24 cellular contexts compared by ENCODE assay signal in the genomic region with DNA sequence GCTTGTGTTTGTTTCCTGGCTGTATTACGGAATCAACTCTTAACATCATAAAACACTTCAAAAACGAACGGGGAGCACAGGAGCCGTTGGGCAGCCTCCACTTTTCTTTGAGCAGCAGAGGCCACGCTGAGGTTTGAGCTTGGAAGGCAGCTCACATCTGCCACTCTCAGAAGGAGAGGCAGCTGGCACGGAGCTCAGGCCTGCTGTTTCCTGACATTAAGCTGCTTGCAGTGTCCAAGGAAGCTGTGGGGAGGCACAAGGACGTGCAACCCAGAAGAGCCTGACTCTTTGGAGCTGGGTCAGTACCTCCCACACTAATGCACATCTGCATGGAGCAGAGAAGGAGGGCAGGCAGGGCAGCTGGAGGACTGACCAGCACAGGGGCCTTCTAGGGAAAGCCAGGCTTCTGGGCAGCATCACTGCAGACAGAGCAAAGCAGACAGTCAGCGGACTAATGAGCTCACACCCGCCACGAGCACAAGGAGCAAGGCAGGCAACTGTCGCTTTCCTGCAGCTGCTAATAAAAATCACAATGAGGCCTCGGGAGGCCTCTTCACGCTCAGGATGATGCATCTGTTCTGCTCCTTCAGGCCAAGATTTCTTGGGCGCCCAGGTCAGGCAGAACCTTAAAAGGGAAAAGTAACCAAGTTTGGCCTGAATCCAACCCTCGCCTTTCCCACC.
DNase-seq lines count a peak whose midpoint lies in the region; ATAC-seq, FAIRE-seq and TF ChIP-seq lines count a peak whose summit lies in the region.
"Had no signal": no experiment of that assay in that cellular context is flagged by ENCODE, and none has a peak within 500 bp of the region (broad histone marks: within the 10 kb centered on the region; RNA-seq: fewer than 3 reads in every experiment).

No MANE protein-coding gene starts in this region.

- no peaks in the 10 kb centered on the region for H3K36me3 Mint-ChIP-seq in stimulated activated effector memory CD8-positive, alpha-beta T cell treated with anti-CD3 and anti-CD28 coated beads, Interleukin-12 subunit alpha, Interleukin-12 subunit beta, amount 100 ng/mL, for 72 hours
- H3K36me3 Mint-ChIP-seq: activated naive CD4-positive, alpha-beta T cell treated with anti-CD3 and anti-CD28 coated beads, Interleukin-2, amount 10 ng/mL, durations not matched to agents 7 days and 5 days; IgD-negative memory B cell had no signal

- no peak for TF ChIP-seq POLR2A in H1 (IDR thresholded peaks at IDR 0.05; ENCODE audit: control extremely low read depth in 1 of 2, low read depth in 2 of 2, low read length in 2 of 2)

- H3K36me3 ChIP-seq in H1 (ENCODE audit: control insufficient read depth in 2 of 4, insufficient read depth in 4 of 4, low read length in 3 of 4): no peaks in the 10 kb centered on the region
- H3K36me3 ChIP-seq: cardiac muscle cell, left lung, right lobe of liver, upper lobe of left lung had no signal

- no peaks in the 10 kb centered on the region for H3K4me1 Mint-ChIP-seq in stimulated activated effector memory CD8-positive, alpha-beta T cell treated with anti-CD3 and anti-CD28 coated beads, Interleukin-12 subunit alpha, Interleukin-12 subunit beta, amount 100 ng/mL, for 72 hours
- H3K4me1 Mint-ChIP-seq: activated naive CD4-positive, alpha-beta T cell treated with anti-CD3 and anti-CD28 coated beads, Interleukin-2, amount 10 ng/mL, durations not matched to agents 7 days and 5 days; IgD-negative memory B cell; naive thymus-derived CD8-positive, alpha-beta T cell had no signal

- DNase-seq in NCI-H2107 (lab: John Stamatoyannopoulos, UW): peak; percentile 48
- DNase-seq in NCI-H2107 treated with DMSO at 0.1 percent for 48 hours (lab: John Stamatoyannopoulos, UW; ENCODE audit: unreplicated experiment): no peak
- peak; percentile 5 for DNase-seq in NCI-H2171 (lab: John Stamatoyannopoulos, UW)
- DNase-seq in H1 (ENCODE audit: low read depth in 1 of 2, low spot score in 2 of 2): no peak
- DNase-seq in stimulated activated effector memory CD8-positive, alpha-beta T cell treated with anti-CD3 and anti-CD28 coated beads, Interleukin-12 subunit alpha, Interleukin-12 subunit beta, amount 100 ng/mL, for 72 hours (ENCODE audit: low spot score in 2 of 2): no peak
- DNase-seq in DMS153 treated with DMSO at 0.1 percent for 48 hours (lab: John Stamatoyannopoulos, UW; ENCODE audit: unreplicated experiment): no peak
- DNase-seq in stimulated activated naive CD4-positive, alpha-beta T cell (lab: John Stamatoyannopoulos, UW): no peak
- no peak for DNase-seq in KG1 (lab: John Stamatoyannopoulos, UW)
- DNase-seq: activated naive CD4-positive, alpha-beta T cell treated with anti-CD3 and anti-CD28 coated beads, Interleukin-2, amount 10 ng/mL, durations not matched to agents 7 days and 5 days; activated T-cell treated with anti-CD3 and anti-CD28 coated beads, Interleukin-2, amount 50 U/mL, for 48 hours; COR-L47; left lung; naive thymus-derived CD8-positive, alpha-beta T cell; NCI-H1930; NCI-H774; right lobe of liver; stimulated activated CD4-positive, alpha-beta T cell treated with anti-CD3 and anti-CD28 coated beads, Interleukin-15, amount 100 ng/mL, for 24 hours; stimulated activated CD8-positive, alpha-beta memory T cell treated with anti-CD3 and anti-CD28 coated beads, Interleukin-4, amount 100 ng/mL, for 48 hours; SW 1271; upper lobe of left lung had no signal

- H3K4me3 Mint-ChIP-seq in stimulated activated effector memory CD8-positive, alpha-beta T cell treated with anti-CD3 and anti-CD28 coated beads, Interleukin-12 subunit alpha, Interleukin-12 subunit beta, amount 100 ng/mL, for 72 hours: no peak overlapping the region
- H3K4me3 Mint-ChIP-seq: activated naive CD4-positive, alpha-beta T cell treated with anti-CD3 and anti-CD28 coated beads, Interleukin-2, amount 10 ng/mL, durations not matched to agents 7 days and 5 days; IgD-negative memory B cell; naive thymus-derived CD8-positive, alpha-beta T cell had no signal

- H3K9me3 ChIP-seq in H1 (ENCODE audit: insufficient read depth in 2 of 2, low read depth in 1 of 2, low read length in 1 of 2): peaks cover 7 to 12% of the 10 kb centered on the region in 2 experiments
- H3K9me3 ChIP-seq: left lung, right lobe of liver, upper lobe of left lung had no signal

- peaks cover 0 to 5% (median 2%) of the 10 kb centered on the region in 4 experiments; a peak in 3 of 7 replicates for H3K4me1 ChIP-seq in H1 (replicated peaks in 1 of 4; ENCODE audit: control insufficient read depth in 3 of 4, insufficient read depth in 4 of 4, low read length in 3 of 4)
- H3K4me1 ChIP-seq: left lung, right lobe of liver, upper lobe of left lung had no signal

- no peak overlapping the region for H4K5ac ChIP-seq in H1 (ENCODE audit: insufficient read length, low read depth, low read length)

- no peak overlapping the region; a peak in 1 of 7 replicates for H3K9ac ChIP-seq in H1 (replicated peaks in 1 of 4; ENCODE audit: extremely low read depth in 1 of 4, low read depth in 3 of 4, low read length in 3 of 4)

- no peak overlapping the region for H3K4me2 ChIP-seq in H1 (ENCODE audit: insufficient read depth in 1 of 2, low read depth in 2 of 2, low read length in 2 of 2)

- no peak overlapping the region for H2BK120ac ChIP-seq in H1 (replicated peaks; ENCODE audit: low read depth, low read length)

- no peak overlapping the region for H3K14ac ChIP-seq in H1 (ENCODE audit: insufficient read length)

- 0 out of 2 replicates have a peak overlapping the region, but pooled peaks have one; percentile 61 for H2AFZ ChIP-seq in H1 (ENCODE audit: low read length)

- no peak overlapping the region for H3K23ac ChIP-seq in H1 (ENCODE audit: insufficient read length)

- peak overlapping the region; percentile 39; the same call in 1 of the 2 replicates for H2BK12ac ChIP-seq in H1 (ENCODE audit: low read depth, low read length)

- H3K27ac Mint-ChIP-seq in stimulated activated effector memory CD8-positive, alpha-beta T cell treated with anti-CD3 and anti-CD28 coated beads, Interleukin-12 subunit alpha, Interleukin-12 subunit beta, amount 100 ng/mL, for 72 hours: no peak overlapping the region
- H3K27ac Mint-ChIP-seq: activated naive CD4-positive, alpha-beta T cell treated with anti-CD3 and anti-CD28 coated beads, Interleukin-2, amount 10 ng/mL, durations not matched to agents 7 days and 5 days; naive thymus-derived CD8-positive, alpha-beta T cell had no signal

- CTCF ChIA-PET in H1 (lab: Charles Lee; ENCODE audit: partially characterized antibody): interaction anchor here (0.6 to 3.1 kb wide), 13 partner anchors 14 to 950 kb away, joined by 3 to 12 read pairs (median 4); no protein-coding TSS in a partner anchor

- no peaks in the 10 kb centered on the region for H3K79me2 ChIP-seq in H1 (ENCODE audit: control insufficient read depth in 1 of 2, insufficient read depth in 2 of 2, low read length in 2 of 2)

- H3K56ac ChIP-seq in H1 (replicated peaks; ENCODE audit: insufficient read length, low read depth, low read length): no peak overlapping the region

- peak; percentile 36 for ATAC-seq in stimulated activated effector memory CD8-positive, alpha-beta T cell treated with anti-CD3 and anti-CD28 coated beads, Interleukin-12 subunit alpha, Interleukin-12 subunit beta, amount 100 ng/mL, for 72 hours
- ATAC-seq: left lung; naive thymus-derived CD8-positive, alpha-beta T cell; right lobe of liver; Right ventricle myocardium inferior had no signal

- no peak overlapping the region for H3K4ac ChIP-seq in H1 (replicated peaks; ENCODE audit: insufficient read length, low read depth, low read length)

- whole genome bisulfite sequencing in H1 (ENCODE audit: extremely low coverage in 1 of 2, insufficient coverage in 1 of 2, insufficient read length in 1 of 2, insufficient replicate concordance in 2 of 2, low coverage in 1 of 2, low lambda C conversion rate in 2 of 2, missing lambda C conversion rate in 1 of 2), 2 experiments: 73% methylated on average over 15 of the region's 15 CpGs; no CpG with 5 or more reads in 1 of the 2 experiments

- no peak overlapping the region for H2BK15ac ChIP-seq in H1 (ENCODE audit: low read length)

- no peak for TF ChIP-seq RAD21 in H1 (IDR thresholded peaks at IDR 0.05 in 1 of 2, conservative IDR thresholded peaks at IDR 0.05 in 1 of 2; ENCODE audit: low read depth in 2 of 2, low read length in 2 of 2)

- H3K9me3 Mint-ChIP-seq in stimulated activated effector memory CD8-positive, alpha-beta T cell treated with anti-CD3 and anti-CD28 coated beads, Interleukin-12 subunit alpha, Interleukin-12 subunit beta, amount 100 ng/mL, for 72 hours: no peaks in the 10 kb centered on the region

- no peaks in the 10 kb centered on the region for H4K20me1 ChIP-seq in H1 (replicated peaks in 1 of 2; ENCODE audit: control insufficient read depth in 1 of 2, insufficient read depth in 2 of 2, low read length in 2 of 2)

- no peak for TF ChIP-seq CTCF in H1 (IDR thresholded peaks at IDR 0.05; ENCODE audit: control extremely low read depth in 1 of 3, insufficient read depth in 1 of 3, low read depth in 1 of 3, low read length in 3 of 3)

- H4K91ac ChIP-seq in H1 (replicated peaks; ENCODE audit: insufficient read length, low read length): no peak overlapping the region

- H4K8ac ChIP-seq in H1 (ENCODE audit: extremely low read depth, insufficient read depth, low read length): no peak overlapping the region

- H3K23me2 ChIP-seq in H1 (ENCODE audit: low read depth, low read length): peaks cover 4% of the 10 kb centered on the region; the same call in 1 of the 2 replicates

- TF ChIP-seq EP300 in H1 (IDR thresholded peaks at IDR 0.05; ENCODE audit: borderline replicate concordance in 1 of 2, low read depth in 2 of 2, low read length in 2 of 2): no peak

- no peaks in the 10 kb centered on the region for H3K79me1 ChIP-seq in H1 (ENCODE audit: low read depth, low read length)

- H3K27me3 ChIP-seq in H1 (replicated peaks in 1 of 4; ENCODE audit: control insufficient read depth in 3 of 4, extremely low read depth in 1 of 4, insufficient read depth in 3 of 4, low read length in 3 of 4): no peaks in the 10 kb centered on the region; a peak in 1 of 7 replicates
- H3K27me3 ChIP-seq: cardiac muscle cell, right lobe of liver, upper lobe of left lung had no signal

- no peak overlapping the region for H2BK20ac ChIP-seq in H1 (ENCODE audit: low read length)

- H2BK5ac ChIP-seq in H1 (ENCODE audit: low read depth, low read length): no peak overlapping the region

- no peak for FAIRE-seq in H1 (lab: Jason Lieb, UNC)
- FAIRE-seq: endometrium had no signal

- H3K18ac ChIP-seq in H1 (ENCODE audit: extremely low read depth, low read length): no peak overlapping the region; the same call in 1 of the 2 replicates

- POLR2A ChIA-PET in H1 (lab: Charles Lee; ENCODE audit: partially characterized antibody): no interaction called here

- no peak overlapping the region for H3K4me3 ChIP-seq in H1 (ENCODE audit: extremely low read depth in 1 of 4, insufficient read depth in 2 of 4, low read depth in 3 of 4, low read length in 4 of 4)
- H3K4me3 ChIP-seq: cardiac muscle cell, left lung, right lobe of liver, upper lobe of left lung had no signal

- no peak overlapping the region for H2AK5ac ChIP-seq in H1 (ENCODE audit: low read depth, low read length)

- H3K27ac ChIP-seq in H1 (ENCODE audit: low read depth, low read length): no peak overlapping the region
- H3K27ac ChIP-seq: cardiac muscle cell, left lung, right lobe of liver, upper lobe of left lung had no signal

Comparison
In these comparisons a context has a peak if more than half of its experiments do, and no peak if none do; other contexts are left out.
1. DNase-seq: peak in NCI-H2107 (single experiment) and NCI-H2171 (single experiment); none in NCI-H2107 treated with DMSO at 0.1 percent for 48 hours (single experiment), H1 (0 of 2), stimulated activated effector memory CD8-positive, alpha-beta T cell treated with anti-CD3 and anti-CD28 coated beads, Interleukin-12 subunit alpha, Interleukin-12 subunit beta, amount 100 ng/mL, for 72 hours (0 of 2), DMS153 treated with DMSO at 0.1 percent for 48 hours (single experiment), stimulated activated naive CD4-positive, alpha-beta T cell (0 of 6) and KG1 (single experiment).